13 cellular contexts compared by ENCODE assay signal in genomic region chr5:126031989-126032716, GRCh38.
A peak's percentile ranks its signal among the peaks of the same experiment; 100 is the strongest.
DNase-seq lines count a peak whose midpoint lies in the region; ATAC-seq and TF ChIP-seq lines count a peak whose summit lies in the region.
"Had no signal": no experiment of that assay in that cellular context is flagged by ENCODE, and none has a peak within 500 bp of the region (broad histone marks: within the 10 kb centered on the region; RNA-seq: fewer than 3 reads in every experiment).

No MANE protein-coding gene starts in this region.

- H3K4me3 ChIP-seq in body of pancreas: no peak overlapping the region
- H3K4me3 ChIP-seq: psoas muscle had no signal

- peaks cover 0 to 22% (median 0%) of the 10 kb centered on the region in 3 donors for H3K9me3 ChIP-seq in body of pancreas

- no peak for TF ChIP-seq CTCF in body of pancreas (IDR thresholded peaks at IDR 0.05)

- no peaks in the 10 kb centered on the region for H3K36me3 ChIP-seq in body of pancreas (replicated peaks in 1 of 2; ENCODE audit: insufficient read depth in 1 of 2, low read depth in 2 of 2)

- H3K36me3 Mint-ChIP-seq in T-helper 2 cell treated with Interferon-gamma antibody and Interleukin-4, amounts not matched to agents 5 μg/mL and 100 μg/mL, for 36 hours (ENCODE audit: low read depth): no peaks in the 10 kb centered on the region
- H3K36me3 Mint-ChIP-seq: activated naive CD8-positive, alpha-beta T cell had no signal

- no peak overlapping the region for H3K27ac ChIP-seq in body of pancreas
- H3K27ac ChIP-seq: epithelial cell of prostate, psoas muscle had no signal

- no peaks in the 10 kb centered on the region for H3K27me3 ChIP-seq in body of pancreas

- H3K27me3 Mint-ChIP-seq in T-helper 2 cell treated with Interferon-gamma antibody and Interleukin-4, amounts not matched to agents 5 μg/mL and 100 μg/mL, for 36 hours (ENCODE audit: low read depth): no peaks in the 10 kb centered on the region
- H3K27me3 Mint-ChIP-seq: activated CD8-positive, alpha-beta T cell treated with anti-CD3 and anti-CD28 coated beads for 36 hours; activated naive CD8-positive, alpha-beta T cell had no signal

- intact Hi-C loops in body of pancreas (cut with DNase I): no loop called here
- intact Hi-C loops in left ventricle myocardium superior (cut with micrococcal nuclease): no loop called here

- H3K4me3 Mint-ChIP-seq in T-helper 2 cell treated with Interferon-gamma antibody and Interleukin-4, amounts not matched to agents 5 μg/mL and 100 μg/mL, for 36 hours: no peak overlapping the region
- H3K4me3 Mint-ChIP-seq: activated CD8-positive, alpha-beta T cell treated with anti-CD3 and anti-CD28 coated beads for 36 hours; activated naive CD8-positive, alpha-beta T cell had no signal

- 66 to 67% methylated on average over 7 of the region's 7 CpGs for WGBS in body of pancreas, 2 donors

- H3K27ac Mint-ChIP-seq in T-helper 2 cell treated with Interferon-gamma antibody and Interleukin-4, amounts not matched to agents 5 μg/mL and 100 μg/mL, for 36 hours: no peak overlapping the region
- H3K27ac Mint-ChIP-seq: activated CD8-positive, alpha-beta T cell treated with anti-CD3 and anti-CD28 coated beads for 36 hours; activated naive CD8-positive, alpha-beta T cell had no signal

- no peak for ATAC-seq in body of pancreas
- peak; percentile 98 for ATAC-seq in left ventricle myocardium superior
- no peak for ATAC-seq in GM18858 (IDR thresholded peaks at IDR 0.05; ENCODE audit: unreplicated experiment)
- ATAC-seq: activated CD8-positive, alpha-beta T cell treated with anti-CD3 and anti-CD28 coated beads for 36 hours; psoas muscle had no signal

- no peak for TF ChIP-seq POLR2A in body of pancreas (IDR thresholded peaks at IDR 0.05)

- no peaks in the 10 kb centered on the region for H3K4me1 ChIP-seq in body of pancreas
- H3K4me1 ChIP-seq: psoas muscle had no signal

- H3K4me1 Mint-ChIP-seq in T-helper 2 cell treated with Interferon-gamma antibody and Interleukin-4, amounts not matched to agents 5 μg/mL and 100 μg/mL, for 36 hours (ENCODE audit: low read depth): no peaks in the 10 kb centered on the region

- DNase-seq in AG08395 (ENCODE audit: low spot score) (peak; percentile 12), LHCN-M2 (ENCODE audit: low read depth) (peak; percentile 77), body of pancreas (peak in 3 of 4 donors; percentile 11 to 28 (median 25)), left ventricle myocardium superior (peak; percentile 70), Kasumi-1 (lab: John Stamatoyannopoulos, UW) (no peak)
- DNase-seq in T-helper 2 cell treated with Interferon-gamma antibody and Interleukin-4, amounts not matched to agents 5 μg/mL and 100 μg/mL, for 36 hours (ENCODE audit: low spot score): no peak
- DNase-seq in activated CD4-positive, alpha-beta T cell treated with anti-CD3 and anti-CD28 coated beads, Interleukin-2, amount 50 U/mL, for 4 hours: no peak
- DNase-seq: activated CD8-positive, alpha-beta T cell treated with anti-CD3 and anti-CD28 coated beads for 36 hours; AML-193; psoas muscle had no signal

- H3K9me3 Mint-ChIP-seq in T-helper 2 cell treated with Interferon-gamma antibody and Interleukin-4, amounts not matched to agents 5 μg/mL and 100 μg/mL, for 36 hours: peaks cover 30% of the 10 kb centered on the region

Comparison
In these comparisons a context has a peak if more than half of its experiments do, and no peak if none do; other contexts are left out.
1. DNase-seq: peak in AG08395 (single experiment), LHCN-M2 (single experiment), body of pancreas (3 of 4) and left ventricle myocardium superior (single experiment); none in Kasumi-1 (0 of 2), T-helper 2 cell treated with Interferon-gamma antibody and Interleukin-4, amounts not matched to agents 5 μg/mL and 100 μg/mL, for 36 hours (single experiment) and activated CD4-positive, alpha-beta T cell treated with anti-CD3 and anti-CD28 coated beads, Interleukin-2, amount 50 U/mL, for 4 hours (0 of 2).